8 cellular contexts compared by ENCODE assay signal in genomic region chr16:53721017-53721416, GRCh38.
"Had no signal": no experiment of that assay in that cellular context is flagged by ENCODE, and none has a peak within 500 bp of the region (broad histone marks: within the 10 kb centered on the region; RNA-seq: fewer than 3 reads in every experiment).

No MANE protein-coding gene starts in this region.

- H3K4me3 ChIP-seq: GM23248, HAP-1, K562 had no signal

- H3K27ac ChIP-seq: GM23248 had no signal

- H3K9me3 ChIP-seq: HAP-1 had no signal

- H3K36me3 ChIP-seq: HAP-1 had no signal

- H3K4me3 Mint-ChIP-seq: HFFc6 had no signal

- ATAC-seq: HCT116, K562 had no signal

- DNase-seq: GM23248, GOT3, H7, HFFc6, IMR-90 had no signal

- H3K27ac Mint-ChIP-seq: HFFc6 had no signal

- H3K9me3 Mint-ChIP-seq: HFFc6 had no signal
